Comparison of ENCODE assay signal across 1 cellular context in genomic region chr2:38835015-38835601, GRCh38.
TF ChIP-seq lines count a peak whose summit lies in the region.

No MANE protein-coding gene starts in this region.

TF ChIP-seq in GM12878, 131 proteins besides CTCF, POLR2A, EP300 and RAD21:
- TF ChIP-seq IRF5 (IDR thresholded peaks at IDR 0.05; ENCODE audit: borderline replicate concordance), result no peak
- TF ChIP-seq TCF3 (IDR thresholded peaks at IDR 0.05; ENCODE audit: borderline replicate concordance, insufficient read depth, low read depth, low read length), result no peak
- no peak for TF ChIP-seq MEF2A (IDR thresholded peaks at IDR 0.05; ENCODE audit: insufficient read depth, low read depth, low read length)
- no peak for TF ChIP-seq PAX5 (IDR thresholded peaks at IDR 0.05; ENCODE audit: borderline replicate concordance, low read depth, low read length)
- TF ChIP-seq ZBED1 (IDR thresholded peaks at IDR 0.05; ENCODE audit: borderline replicate concordance), result no peak
- no peak for TF ChIP-seq PBX3 (IDR thresholded peaks at IDR 0.05; ENCODE audit: insufficient replicate concordance, low read depth, low read length)
- no peak for TF ChIP-seq HDAC6 (IDR thresholded peaks at IDR 0.05; ENCODE audit: unreplicated experiment)
- no peak for TF ChIP-seq ZNF207 (IDR thresholded peaks at IDR 0.05; ENCODE audit: borderline replicate concordance)
- TF ChIP-seq BCL3 (IDR thresholded peaks at IDR 0.05; ENCODE audit: borderline replicate concordance, insufficient read depth, low read depth, low read length, poor library complexity, severe bottlenecking), result no peak
- TF ChIP-seq TBL1XR1 (IDR thresholded peaks at IDR 0.05; ENCODE audit: low read depth, low read length), result no peak
